ENCODE assay signal across 1 cellular context in the genomic region with DNA sequence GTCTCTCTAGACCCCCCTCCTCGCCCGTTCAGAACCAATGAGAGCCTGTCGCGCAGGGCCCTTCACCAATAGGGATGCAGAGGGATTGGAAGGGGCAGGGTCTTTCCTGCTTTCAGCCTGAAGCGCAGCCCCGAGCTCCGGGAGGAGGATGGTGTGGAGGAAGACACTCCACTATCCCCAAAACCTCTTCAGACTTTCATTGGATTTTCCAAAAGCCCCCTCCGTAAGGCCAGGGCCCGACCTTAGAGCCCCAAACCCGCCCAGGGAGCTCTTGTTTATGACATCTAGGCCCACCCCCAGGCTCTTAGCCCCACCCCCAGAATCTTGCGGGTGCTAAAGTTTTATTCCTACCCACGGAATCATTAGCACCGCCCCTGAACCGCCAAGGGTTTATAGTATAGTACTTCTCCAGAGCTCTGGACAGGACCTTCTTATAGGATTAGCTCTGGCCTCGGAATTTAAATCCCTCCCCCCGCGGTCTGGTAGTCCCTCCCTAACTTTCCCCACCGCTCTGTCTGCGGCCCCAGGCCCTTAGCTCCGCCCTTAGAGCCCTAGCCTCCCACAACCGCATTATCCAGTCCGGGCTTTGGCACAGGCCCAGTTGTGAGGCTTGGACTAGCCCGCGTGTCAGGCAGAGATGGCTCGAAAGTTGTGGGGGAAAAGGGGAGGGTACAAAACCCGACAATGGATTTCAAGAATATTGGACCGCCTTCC.
TF ChIP-seq lines count a peak whose summit lies in the region.

No MANE protein-coding gene starts in this region.

TF ChIP-seq in HepG2, 621 proteins besides CTCF, POLR2A, EP300 and RAD21 (continued from another document and continues in another):
- TF ChIP-seq, protein P1, sequence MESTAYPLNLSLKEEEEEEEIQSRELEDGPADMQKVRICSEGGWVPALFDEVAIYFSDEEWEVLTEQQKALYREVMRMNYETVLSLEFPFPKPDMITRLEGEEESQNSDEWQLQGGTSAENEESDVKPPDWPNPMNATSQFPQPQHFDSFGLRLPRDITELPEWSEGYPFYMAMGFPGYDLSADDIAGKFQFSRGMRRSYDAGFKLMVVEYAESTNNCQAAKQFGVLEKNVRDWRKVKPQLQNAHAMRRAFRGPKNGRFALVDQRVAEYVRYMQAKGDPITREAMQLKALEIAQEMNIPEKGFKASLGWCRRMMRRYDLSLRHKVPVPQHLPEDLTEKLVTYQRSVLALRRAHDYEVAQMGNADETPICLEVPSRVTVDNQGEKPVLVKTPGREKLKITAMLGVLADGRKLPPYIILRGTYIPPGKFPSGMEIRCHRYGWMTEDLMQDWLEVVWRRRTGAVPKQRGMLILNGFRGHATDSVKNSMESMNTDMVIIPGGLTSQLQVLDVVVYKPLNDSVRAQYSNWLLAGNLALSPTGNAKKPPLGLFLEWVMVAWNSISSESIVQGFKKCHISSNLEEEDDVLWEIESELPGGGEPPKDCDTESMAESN (CRISPR knock-in tag; conservative IDR thresholded peaks at IDR 0.05), result no peak
- TF ChIP-seq TEAD3 (CRISPR knock-in tag; optimal IDR thresholded peaks at IDR 0.05; ENCODE audit: borderline replicate concordance) (no peak), ZNF670 (CRISPR knock-in tag; IDR thresholded peaks at IDR 0.05; ENCODE audit: borderline replicate concordance) (no peak), RFX5 (IDR thresholded peaks at IDR 0.05; ENCODE audit: low read depth, low read length) (no peak), ONECUT2 (CRISPR knock-in tag; IDR thresholded peaks at IDR 0.05) (no peak), ZNF335 (CRISPR knock-in tag; IDR thresholded peaks at IDR 0.05) (0 out of 2 replicates have a peak, but pooled peaks have one; percentile 46), ZNF577 (CRISPR knock-in tag; IDR thresholded peaks at IDR 0.05; ENCODE audit: borderline replicate concordance, low read depth) (no peak), MYNN (CRISPR knock-in tag; IDR thresholded peaks at IDR 0.05; ENCODE audit: low read depth) (no peak), PAWR (CRISPR knock-in tag; IDR thresholded peaks at IDR 0.05; ENCODE audit: borderline replicate concordance) (no peak), ZNF101 (CRISPR knock-in tag; IDR thresholded peaks at IDR 0.05; ENCODE audit: borderline replicate concordance, low read depth) (no peak), REPIN1 (CRISPR knock-in tag; IDR thresholded peaks at IDR 0.05; ENCODE audit: borderline replicate concordance, low read depth) (no peak), MIXL1 (CRISPR knock-in tag; IDR thresholded peaks at IDR 0.05) (0 out of 2 replicates have a peak, but pooled peaks have one; percentile 39), ZNF644 (CRISPR knock-in tag; IDR thresholded peaks at IDR 0.05; ENCODE audit: low read depth) (no peak), TCF7 (IDR thresholded peaks at IDR 0.05; ENCODE audit: low read depth) (no peak), KDM2A (CRISPR knock-in tag; IDR thresholded peaks at IDR 0.05; ENCODE audit: borderline replicate concordance, low read depth) (no peak), ZBTB21 (CRISPR knock-in tag; IDR thresholded peaks at IDR 0.05) (no peak), HOXA7 (CRISPR knock-in tag; IDR thresholded peaks at IDR 0.05) (no peak), ZSCAN9 (CRISPR knock-in tag; IDR thresholded peaks at IDR 0.05; ENCODE audit: borderline replicate concordance) (no peak), ZNF775 (CRISPR knock-in tag; IDR thresholded peaks at IDR 0.05; ENCODE audit: borderline replicate concordance) (no peak), ZNF282 (IDR thresholded peaks at IDR 0.05; ENCODE audit: partially characterized antibody) (no peak), KMT2B (CRISPR knock-in tag; IDR thresholded peaks at IDR 0.05) (no peak), KDM1A (CRISPR knock-in tag; IDR thresholded peaks at IDR 0.05) (peak; percentile 89), ZNF605 (CRISPR knock-in tag; IDR thresholded peaks at IDR 0.05) (no peak), ZNF790 (CRISPR knock-in tag; IDR thresholded peaks at IDR 0.05; ENCODE audit: borderline replicate concordance) (no peak), IRX3 (CRISPR knock-in tag; IDR thresholded peaks at IDR 0.05; ENCODE audit: borderline replicate concordance, low read depth) (no peak), SP1 (IDR thresholded peaks at IDR 0.05) (no peak), SP1 (CRISPR knock-in tag; IDR thresholded peaks at IDR 0.05) (peak; percentile 53; the same call in 1 of the 2 replicates), KLF15 (CRISPR knock-in tag; IDR thresholded peaks at IDR 0.05; ENCODE audit: borderline replicate concordance) (no peak), ZNF672 (CRISPR knock-in tag; IDR thresholded peaks at IDR 0.05) (no peak), AGO1 (IDR thresholded peaks at IDR 0.05; ENCODE audit: low read depth, low read length, poor library complexity, severe bottlenecking) (no peak), ELF1 (CRISPR knock-in tag; IDR thresholded peaks at IDR 0.05) (no peak), SALL1 (CRISPR knock-in tag; IDR thresholded peaks at IDR 0.05) (peak; percentile 33; the same call in 1 of the 2 replicates)
- TF ChIP-seq, protein P2, sequence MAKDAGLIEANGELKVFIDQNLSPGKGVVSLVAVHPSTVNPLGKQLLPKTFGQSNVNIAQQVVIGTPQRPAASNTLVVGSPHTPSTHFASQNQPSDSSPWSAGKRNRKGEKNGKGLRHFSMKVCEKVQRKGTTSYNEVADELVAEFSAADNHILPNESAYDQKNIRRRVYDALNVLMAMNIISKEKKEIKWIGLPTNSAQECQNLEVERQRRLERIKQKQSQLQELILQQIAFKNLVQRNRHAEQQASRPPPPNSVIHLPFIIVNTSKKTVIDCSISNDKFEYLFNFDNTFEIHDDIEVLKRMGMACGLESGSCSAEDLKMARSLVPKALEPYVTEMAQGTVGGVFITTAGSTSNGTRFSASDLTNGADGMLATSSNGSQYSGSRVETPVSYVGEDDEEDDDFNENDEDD (CRISPR knock-in tag; IDR thresholded peaks at IDR 0.05; ENCODE audit: borderline replicate concordance), result peak; percentile 22; the same call in 1 of the 2 replicates
- TF ChIP-seq, protein P3, sequence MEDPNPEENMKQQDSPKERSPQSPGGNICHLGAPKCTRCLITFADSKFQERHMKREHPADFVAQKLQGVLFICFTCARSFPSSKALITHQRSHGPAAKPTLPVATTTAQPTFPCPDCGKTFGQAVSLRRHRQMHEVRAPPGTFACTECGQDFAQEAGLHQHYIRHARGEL (CRISPR knock-in tag; IDR thresholded peaks at IDR 0.05), result no peak
- TF ChIP-seq, protein P4, sequence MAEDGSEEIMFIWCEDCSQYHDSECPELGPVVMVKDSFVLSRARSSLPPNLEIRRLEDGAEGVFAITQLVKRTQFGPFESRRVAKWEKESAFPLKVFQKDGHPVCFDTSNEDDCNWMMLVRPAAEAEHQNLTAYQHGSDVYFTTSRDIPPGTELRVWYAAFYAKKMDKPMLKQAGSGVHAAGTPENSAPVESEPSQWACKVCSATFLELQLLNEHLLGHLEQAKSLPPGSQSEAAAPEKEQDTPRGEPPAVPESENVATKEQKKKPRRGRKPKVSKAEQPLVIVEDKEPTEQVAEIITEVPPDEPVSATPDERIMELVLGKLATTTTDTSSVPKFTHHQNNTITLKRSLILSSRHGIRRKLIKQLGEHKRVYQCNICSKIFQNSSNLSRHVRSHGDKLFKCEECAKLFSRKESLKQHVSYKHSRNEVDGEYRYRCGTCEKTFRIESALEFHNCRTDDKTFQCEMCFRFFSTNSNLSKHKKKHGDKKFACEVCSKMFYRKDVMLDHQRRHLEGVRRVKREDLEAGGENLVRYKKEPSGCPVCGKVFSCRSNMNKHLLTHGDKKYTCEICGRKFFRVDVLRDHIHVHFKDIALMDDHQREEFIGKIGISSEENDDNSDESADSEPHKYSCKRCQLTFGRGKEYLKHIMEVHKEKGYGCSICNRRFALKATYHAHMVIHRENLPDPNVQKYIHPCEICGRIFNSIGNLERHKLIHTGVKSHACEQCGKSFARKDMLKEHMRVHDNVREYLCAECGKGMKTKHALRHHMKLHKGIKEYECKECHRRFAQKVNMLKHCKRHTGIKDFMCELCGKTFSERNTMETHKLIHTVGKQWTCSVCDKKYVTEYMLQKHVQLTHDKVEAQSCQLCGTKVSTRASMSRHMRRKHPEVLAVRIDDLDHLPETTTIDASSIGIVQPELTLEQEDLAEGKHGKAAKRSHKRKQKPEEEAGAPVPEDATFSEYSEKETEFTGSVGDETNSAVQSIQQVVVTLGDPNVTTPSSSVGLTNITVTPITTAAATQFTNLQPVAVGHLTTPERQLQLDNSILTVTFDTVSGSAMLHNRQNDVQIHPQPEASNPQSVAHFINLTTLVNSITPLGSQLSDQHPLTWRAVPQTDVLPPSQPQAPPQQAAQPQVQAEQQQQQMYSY (CRISPR knock-in tag; IDR thresholded peaks at IDR 0.05), result peak; percentile 99
- TF ChIP-seq, protein P5, sequence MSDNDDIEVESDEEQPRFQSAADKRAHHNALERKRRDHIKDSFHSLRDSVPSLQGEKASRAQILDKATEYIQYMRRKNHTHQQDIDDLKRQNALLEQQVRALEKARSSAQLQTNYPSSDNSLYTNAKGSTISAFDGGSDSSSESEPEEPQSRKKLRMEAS (IDR thresholded peaks at IDR 0.05), result peak; percentile 37; the same call in 1 of the 2 replicates
- TF ChIP-seq, protein P6, sequence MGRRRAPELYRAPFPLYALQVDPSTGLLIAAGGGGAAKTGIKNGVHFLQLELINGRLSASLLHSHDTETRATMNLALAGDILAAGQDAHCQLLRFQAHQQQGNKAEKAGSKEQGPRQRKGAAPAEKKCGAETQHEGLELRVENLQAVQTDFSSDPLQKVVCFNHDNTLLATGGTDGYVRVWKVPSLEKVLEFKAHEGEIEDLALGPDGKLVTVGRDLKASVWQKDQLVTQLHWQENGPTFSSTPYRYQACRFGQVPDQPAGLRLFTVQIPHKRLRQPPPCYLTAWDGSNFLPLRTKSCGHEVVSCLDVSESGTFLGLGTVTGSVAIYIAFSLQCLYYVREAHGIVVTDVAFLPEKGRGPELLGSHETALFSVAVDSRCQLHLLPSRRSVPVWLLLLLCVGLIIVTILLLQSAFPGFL (CRISPR knock-in tag; IDR thresholded peaks at IDR 0.05), result no peak
- TF ChIP-seq, protein P7, sequence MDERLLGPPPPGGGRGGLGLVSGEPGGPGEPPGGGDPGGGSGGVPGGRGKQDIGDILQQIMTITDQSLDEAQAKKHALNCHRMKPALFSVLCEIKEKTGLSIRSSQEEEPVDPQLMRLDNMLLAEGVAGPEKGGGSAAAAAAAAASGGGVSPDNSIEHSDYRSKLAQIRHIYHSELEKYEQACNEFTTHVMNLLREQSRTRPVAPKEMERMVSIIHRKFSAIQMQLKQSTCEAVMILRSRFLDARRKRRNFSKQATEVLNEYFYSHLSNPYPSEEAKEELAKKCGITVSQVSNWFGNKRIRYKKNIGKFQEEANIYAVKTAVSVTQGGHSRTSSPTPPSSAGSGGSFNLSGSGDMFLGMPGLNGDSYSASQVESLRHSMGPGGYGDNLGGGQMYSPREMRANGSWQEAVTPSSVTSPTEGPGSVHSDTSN (CRISPR knock-in tag; IDR thresholded peaks at IDR 0.05), result no peak
- TF ChIP-seq, protein P8, sequence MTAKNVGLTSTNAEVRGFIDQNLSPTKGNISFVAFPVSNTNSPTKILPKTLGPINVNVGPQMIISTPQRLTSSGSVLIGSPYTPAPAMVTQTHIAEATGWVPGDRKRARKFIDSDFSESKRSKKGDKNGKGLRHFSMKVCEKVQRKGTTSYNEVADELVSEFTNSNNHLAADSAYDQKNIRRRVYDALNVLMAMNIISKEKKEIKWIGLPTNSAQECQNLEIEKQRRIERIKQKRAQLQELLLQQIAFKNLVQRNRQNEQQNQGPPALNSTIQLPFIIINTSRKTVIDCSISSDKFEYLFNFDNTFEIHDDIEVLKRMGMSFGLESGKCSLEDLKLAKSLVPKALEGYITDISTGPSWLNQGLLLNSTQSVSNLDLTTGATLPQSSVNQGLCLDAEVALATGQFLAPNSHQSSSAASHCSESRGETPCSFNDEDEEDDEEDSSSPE (CRISPR knock-in tag; IDR thresholded peaks at IDR 0.05), result 0 out of 2 replicates have a peak, but pooled peaks have one; percentile 30
- TF ChIP-seq, protein P9, sequence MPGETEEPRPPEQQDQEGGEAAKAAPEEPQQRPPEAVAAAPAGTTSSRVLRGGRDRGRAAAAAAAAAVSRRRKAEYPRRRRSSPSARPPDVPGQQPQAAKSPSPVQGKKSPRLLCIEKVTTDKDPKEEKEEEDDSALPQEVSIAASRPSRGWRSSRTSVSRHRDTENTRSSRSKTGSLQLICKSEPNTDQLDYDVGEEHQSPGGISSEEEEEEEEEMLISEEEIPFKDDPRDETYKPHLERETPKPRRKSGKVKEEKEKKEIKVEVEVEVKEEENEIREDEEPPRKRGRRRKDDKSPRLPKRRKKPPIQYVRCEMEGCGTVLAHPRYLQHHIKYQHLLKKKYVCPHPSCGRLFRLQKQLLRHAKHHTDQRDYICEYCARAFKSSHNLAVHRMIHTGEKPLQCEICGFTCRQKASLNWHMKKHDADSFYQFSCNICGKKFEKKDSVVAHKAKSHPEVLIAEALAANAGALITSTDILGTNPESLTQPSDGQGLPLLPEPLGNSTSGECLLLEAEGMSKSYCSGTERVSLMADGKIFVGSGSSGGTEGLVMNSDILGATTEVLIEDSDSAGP (CRISPR knock-in tag; IDR thresholded peaks at IDR 0.05; ENCODE audit: borderline replicate concordance), result no peak
- TF ChIP-seq, protein P10, sequence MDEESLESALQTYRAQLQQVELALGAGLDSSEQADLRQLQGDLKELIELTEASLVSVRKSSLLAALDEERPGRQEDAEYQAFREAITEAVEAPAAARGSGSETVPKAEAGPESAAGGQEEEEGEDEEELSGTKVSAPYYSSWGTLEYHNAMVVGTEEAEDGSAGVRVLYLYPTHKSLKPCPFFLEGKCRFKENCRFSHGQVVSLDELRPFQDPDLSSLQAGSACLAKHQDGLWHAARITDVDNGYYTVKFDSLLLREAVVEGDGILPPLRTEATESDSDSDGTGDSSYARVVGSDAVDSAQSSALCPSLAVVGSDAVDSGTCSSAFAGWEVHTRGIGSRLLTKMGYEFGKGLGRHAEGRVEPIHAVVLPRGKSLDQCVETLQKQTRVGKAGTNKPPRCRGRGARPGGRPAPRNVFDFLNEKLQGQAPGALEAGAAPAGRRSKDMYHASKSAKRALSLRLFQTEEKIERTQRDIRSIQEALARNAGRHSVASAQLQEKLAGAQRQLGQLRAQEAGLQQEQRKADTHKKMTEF (CRISPR knock-in tag; IDR thresholded peaks at IDR 0.05), result 0 out of 2 replicates have a peak, but pooled peaks have one; percentile 21
- TF ChIP-seq, protein P11, sequence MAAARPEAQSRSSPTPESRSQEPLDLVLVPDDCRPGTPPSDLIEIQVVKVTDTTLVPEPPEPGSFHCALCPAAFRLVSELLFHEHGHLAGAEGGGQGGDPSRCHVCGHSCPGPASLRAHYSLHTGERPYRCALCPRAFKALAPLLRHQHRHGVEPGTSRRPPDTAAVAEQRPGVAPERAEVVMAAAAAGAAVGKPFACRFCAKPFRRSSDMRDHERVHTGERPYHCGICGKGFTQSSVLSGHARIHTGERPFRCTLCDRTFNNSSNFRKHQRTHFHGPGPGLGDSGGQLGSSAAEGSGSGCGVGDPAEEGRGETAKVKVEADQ (CRISPR knock-in tag; IDR thresholded peaks at IDR 0.05; ENCODE audit: borderline replicate concordance), result no peak
